In the genomic region with DNA sequence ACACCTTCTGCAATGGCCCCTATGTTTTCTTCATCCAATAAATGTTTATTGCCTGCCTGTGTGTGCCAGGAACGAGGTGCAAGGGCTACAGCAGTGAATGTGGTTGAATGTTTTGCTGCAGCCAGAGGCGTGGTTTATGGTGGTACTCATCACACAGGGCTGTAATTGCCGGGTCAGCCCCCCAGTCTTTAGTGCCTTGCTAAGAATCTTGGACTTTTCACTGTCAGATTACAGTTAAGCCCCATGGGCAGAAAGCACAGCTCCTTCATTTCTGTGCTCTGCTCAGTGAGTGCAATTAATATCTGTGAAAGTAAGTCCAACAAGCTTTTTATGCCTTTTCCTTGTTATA, we compare ENCODE assay signal across 19 cellular contexts.
DNase-seq lines count a peak whose midpoint lies in the region; ATAC-seq, FAIRE-seq and TF ChIP-seq lines count a peak whose summit lies in the region.
"Had no signal": no experiment of that assay in that cellular context is flagged by ENCODE, and none has a peak within 500 bp of the region (broad histone marks: within the 10 kb centered on the region; RNA-seq: fewer than 3 reads in every experiment).

No MANE protein-coding gene starts in this region.

- H3K27ac ChIP-seq in colonic mucosa (peak overlapping the region; percentile 75), neural cell (ENCODE audit: low read length) (no peak overlapping the region), upper lobe of right lung (no peak overlapping the region)
- H3K27ac ChIP-seq: SJSA1 had no signal

- H4K20me1 ChIP-seq in neural cell (ENCODE audit: insufficient read depth) = no peaks in the 10 kb centered on the region

- peaks cover 4% of the 10 kb centered on the region for H3K4me1 ChIP-seq in colonic mucosa
- H3K4me1 ChIP-seq in upper lobe of right lung = no peaks in the 10 kb centered on the region
- H3K4me1 ChIP-seq: SJSA1 had no signal

- peaks cover 3% of the 10 kb centered on the region for H3K36me3 ChIP-seq in colonic mucosa
- peaks cover under 1% of the 10 kb centered on the region for H3K36me3 ChIP-seq in neural cell (ENCODE audit: insufficient read depth, low read length)
- peaks cover 18% of the 10 kb centered on the region for H3K36me3 ChIP-seq in upper lobe of right lung
- H3K36me3 ChIP-seq: SJSA1 had no signal

- H3K9me2 ChIP-seq in neural cell (ENCODE audit: insufficient read depth, low read length) = no peaks in the 10 kb centered on the region

- H3K79me2 ChIP-seq in neural cell (replicated peaks; ENCODE audit: insufficient read depth, low read length) = no peaks in the 10 kb centered on the region

- CTCF ChIA-PET in HEK293T (lab: Yijun Ruan, JAX) = no interaction called here

- TF ChIP-seq CTCF in D721Med (IDR thresholded peaks at IDR 0.05; ENCODE audit: insufficient read depth, missing control alignments) (no peak), colonic mucosa (IDR thresholded peaks at IDR 0.05) (no peak), neural cell (IDR thresholded peaks at IDR 0.05; ENCODE audit: poor library complexity, severe bottlenecking) (no peak), upper lobe of right lung (IDR thresholded peaks at IDR 0.05) (no peak)

- FAIRE-seq in D721Med (lab: Jason Lieb, UNC) = peak; percentile 86
- FAIRE-seq: GM19239 had no signal

- no peaks in the 10 kb centered on the region for H3K27me3 ChIP-seq in colonic mucosa
- H3K27me3 ChIP-seq in neural cell (ENCODE audit: insufficient read depth, low read depth, low read length) = no peaks in the 10 kb centered on the region
- no peaks in the 10 kb centered on the region for H3K27me3 ChIP-seq in upper lobe of right lung
- H3K27me3 ChIP-seq: SJSA1 had no signal

- no peak overlapping the region for H3K4me2 ChIP-seq in neural cell (ENCODE audit: low read length)

- intact Hi-C loops in colonic mucosa (cut with DNase I) (no loop called here), upper lobe of right lung (cut with DNase I) (no loop called here)

- POLR2A ChIA-PET in HEK293T (lab: Yijun Ruan, JAX) = no interaction called here

- DNase-seq in D721Med (ENCODE audit: insufficient read length, low spot score) (no peak), NCI-H2227 (lab: John Stamatoyannopoulos, UW; ENCODE audit: unreplicated experiment) (peak; percentile 44), colonic mucosa (peak; percentile 87), upper lobe of right lung (no peak), HEK293T (ENCODE audit: extremely low spot score) (no peak)
- no peak for DNase-seq in stimulated activated CD4-positive, alpha-beta T cell treated with anti-CD3 and anti-CD28 coated beads, Interleukin-2, amount 100 ng/mL, for 48 hours
- DNase-seq: Calu3; CD4-positive, CD25-positive, alpha-beta regulatory T cell; DMS79 treated with DMSO at 0.1 percent for 48 hours; GDM1; HCEC 1CT; Karpas-422; NCI-H146; NCI-H2107; NCI-H446; NCI-H748 treated with DMSO at 0.1 percent for 48 hours had no signal

- H3K9me3 ChIP-seq in colonic mucosa = no peaks in the 10 kb centered on the region
- no peaks in the 10 kb centered on the region for H3K9me3 ChIP-seq in neural cell (ENCODE audit: low read length)
- H3K9me3 ChIP-seq in upper lobe of right lung = no peaks in the 10 kb centered on the region
- H3K9me3 ChIP-seq: SJSA1 had no signal

- H2AFZ ChIP-seq in neural cell (ENCODE audit: low read depth, low read length) = no peak overlapping the region

- TF ChIP-seq EP300 in neural cell (conservative IDR thresholded peaks at IDR 0.05; ENCODE audit: poor library complexity, severe bottlenecking) = no peak

- ATAC-seq in upper lobe of right lung = no peak

- H3K9ac ChIP-seq in colonic mucosa (ENCODE audit: low read depth in 2 of 2, low read length in 2 of 2) (no peak overlapping the region), neural cell (ENCODE audit: low read length) (no peak overlapping the region)

- H3F3A ChIP-seq in neural cell (ENCODE audit: insufficient read depth, low read length, poor library complexity, severe bottlenecking) = no peaks in the 10 kb centered on the region

- no peak for TF ChIP-seq RAD21 in neural cell (conservative IDR thresholded peaks at IDR 0.05)

- H3K4me3 ChIP-seq in colonic mucosa (no peak overlapping the region), neural cell (ENCODE audit: low read length) (peak overlapping the region; percentile 24), upper lobe of right lung (no peak overlapping the region)
- H3K4me3 ChIP-seq: SJSA1 had no signal

TF ChIP-seq in neural cell, 6 proteins besides CTCF, POLR2A, EP300 and RAD21:
- TF ChIP-seq TAF1 (IDR thresholded peaks at IDR 0.05; ENCODE audit: low read depth) (no peak), EZH2 (IDR thresholded peaks at IDR 0.05; ENCODE audit: borderline replicate concordance, insufficient read depth, low read length, poor library complexity, severe bottlenecking) (no peak), POLR2AphosphoS5 (IDR thresholded peaks at IDR 0.05) (no peak), SMC3 (conservative IDR thresholded peaks at IDR 0.05; ENCODE audit: poor library complexity) (no peak), MXI1 (conservative IDR thresholded peaks at IDR 0.05; ENCODE audit: poor library complexity, severe bottlenecking) (no peak)
TF ChIP-seq in neural cell: peak in this region for 0.

TF ChIP-seq in HEK293T, 16 proteins besides CTCF, POLR2A, EP300 and RAD21:
- TF ChIP-seq ZNF384 (IDR thresholded peaks at IDR 0.05) (no peak), SUZ12 (IDR thresholded peaks at IDR 0.05) (no peak), TARDBP (IDR thresholded peaks at IDR 0.05) (no peak)

Comparison
In these comparisons a context has a peak if more than half of its experiments do, and no peak if none do; other contexts are left out.
1. DNase-seq: peak in NCI-H2227 (single experiment) and colonic mucosa (single experiment); none in D721Med (single experiment), upper lobe of right lung (single experiment), stimulated activated CD4-positive, alpha-beta T cell treated with anti-CD3 and anti-CD28 coated beads, Interleukin-2, amount 100 ng/mL, for 48 hours (0 of 2) and HEK293T (single experiment).